ENCODE assay signal across 8 cellular contexts in genomic region chr18:37484893-37485834, GRCh38.
DNase-seq lines count a peak whose midpoint lies in the region; ATAC-seq, FAIRE-seq and TF ChIP-seq lines count a peak whose summit lies in the region.

No MANE protein-coding gene starts in this region.

- FAIRE-seq in urothelium cell line (lab: Jason Lieb, UNC): no peak

- no peak overlapping the region for H3K4me3 Mint-ChIP-seq in activated naive CD8-positive, alpha-beta T cell treated with anti-CD3 and anti-CD28 coated beads, Interleukin-2, amount 10 ng/mL, durations not matched to agents 7 days and 5 days

- no peaks in the 10 kb centered on the region for H3K36me3 ChIP-seq in HAP-1 (replicated peaks)

- in situ Hi-C loops in HAP-1 (cut with MboI; ENCODE audit: low sequenced_read_pairs): loop anchor here (25.0 kb wide), 1 partner anchor 548 kb away; no protein-coding TSS in a partner anchor

- DNase-seq in AG09319 (ENCODE audit: extremely low read depth, low read depth) (no peak), HAP-1 (ENCODE audit: low spot score in 2 of 2) (peak; percentile 4 to 55), islet precursor cell (peak; percentile 87), urothelium cell line (ENCODE audit: low spot score) (peak; percentile 79), NK-92 (lab: John Stamatoyannopoulos, UW; ENCODE audit: unreplicated experiment) (no peak)
- peak; percentile 42 for DNase-seq in activated naive CD8-positive, alpha-beta T cell treated with anti-CD3 and anti-CD28 coated beads, Interleukin-2, amount 10 ng/mL, durations not matched to agents 7 days and 5 days

- ATAC-seq in activated naive CD8-positive, alpha-beta T cell treated with anti-CD3 and anti-CD28 coated beads, Interleukin-2, amount 10 ng/mL, durations not matched to agents 7 days and 5 days (ENCODE audit: low read depth): peak; percentile 56
- no peak for ATAC-seq in GM19455 (IDR thresholded peaks at IDR 0.05; ENCODE audit: unreplicated experiment)
- no peak for ATAC-seq in GM18907 (IDR thresholded peaks at IDR 0.05; ENCODE audit: unreplicated experiment)

- no peaks in the 10 kb centered on the region for H3K9me3 ChIP-seq in HAP-1

- POLR2A ChIA-PET in activated naive CD8-positive, alpha-beta T cell treated with anti-CD3 and anti-CD28 coated beads, Interleukin-2, amount 10 ng/mL, durations not matched to agents 7 days and 5 days (lab: Charles Lee): no interaction called here

- TF ChIP-seq CTCF in AG09319 (IDR thresholded peaks at IDR 0.05; ENCODE audit: low read depth, low read length): peak; percentile 9

- no peaks in the 10 kb centered on the region for H3K36me3 Mint-ChIP-seq in activated naive CD8-positive, alpha-beta T cell treated with anti-CD3 and anti-CD28 coated beads, Interleukin-2, amount 10 ng/mL, durations not matched to agents 7 days and 5 days

- no peak overlapping the region for H3K27ac Mint-ChIP-seq in activated naive CD8-positive, alpha-beta T cell treated with anti-CD3 and anti-CD28 coated beads, Interleukin-2, amount 10 ng/mL, durations not matched to agents 7 days and 5 days

- H3K27me3 Mint-ChIP-seq in activated naive CD8-positive, alpha-beta T cell treated with anti-CD3 and anti-CD28 coated beads, Interleukin-2, amount 10 ng/mL, durations not matched to agents 7 days and 5 days: peaks cover 57% of the 10 kb centered on the region

- H3K4me1 Mint-ChIP-seq in activated naive CD8-positive, alpha-beta T cell treated with anti-CD3 and anti-CD28 coated beads, Interleukin-2, amount 10 ng/mL, durations not matched to agents 7 days and 5 days: peaks cover 3% of the 10 kb centered on the region

- 0 out of 2 replicates have a peak, but pooled peaks cover 5% of the 10 kb centered on the region for H3K27me3 ChIP-seq in HAP-1 (ENCODE audit: low read depth)

- H3K4me1 ChIP-seq in HAP-1: peaks cover 4% of the 10 kb centered on the region; the same call in 1 of the 2 replicates

- no peaks in the 10 kb centered on the region for H3K9me3 Mint-ChIP-seq in activated naive CD8-positive, alpha-beta T cell treated with anti-CD3 and anti-CD28 coated beads, Interleukin-2, amount 10 ng/mL, durations not matched to agents 7 days and 5 days

- H3K4me3 ChIP-seq in HAP-1: no peak overlapping the region

Comparison
In these comparisons a context has a peak if more than half of its experiments do, and no peak if none do; other contexts are left out.
1. DNase-seq: peak in HAP-1 (2 of 2), activated naive CD8-positive, alpha-beta T cell treated with anti-CD3 and anti-CD28 coated beads, Interleukin-2, amount 10 ng/mL, durations not matched to agents 7 days and 5 days (single experiment), islet precursor cell (single experiment) and urothelium cell line (single experiment); none in AG09319 (single experiment) and NK-92 (single experiment).